Comparison of ENCODE assay signal across 34 cellular contexts in the genomic region with DNA sequence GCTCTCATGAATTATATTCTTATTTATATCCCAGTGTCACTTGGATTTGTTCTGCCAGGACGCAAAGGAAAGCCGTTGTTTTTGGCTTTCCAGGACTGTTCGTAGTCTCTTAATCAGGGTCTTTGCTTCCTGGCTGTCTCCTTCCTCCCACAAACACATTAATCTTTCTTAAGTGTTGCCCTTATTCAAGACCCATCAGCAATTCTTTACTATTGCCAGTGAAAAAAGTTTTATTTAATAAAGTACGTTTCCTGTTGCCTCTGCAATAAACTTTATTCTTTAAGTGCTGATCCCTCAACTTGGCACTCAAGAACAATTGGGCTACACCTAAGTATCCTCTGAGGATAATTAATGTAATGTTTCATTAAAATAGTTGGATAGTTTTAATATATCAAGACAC.
"Had no signal": no experiment of that assay in that cellular context is flagged by ENCODE, and none has a peak within 500 bp of the region (broad histone marks: within the 10 kb centered on the region; RNA-seq: fewer than 3 reads in every experiment).

No MANE protein-coding gene starts in this region.

- H3K27me3 ChIP-seq: MG63 had no signal

- H3K36me3 ChIP-seq: MG63 had no signal

- DNase-seq: Karpas-422, Kasumi-1, MG63, MM.1S, MV-4-11, NCI-H1048, NCI-H1092, NCI-H1105, NCI-H1105 treated with DMSO at 0.1 percent for 48 hours, NCI-H1417, NCI-H1417 treated with DMSO at 0.1 percent for 48 hours, NCI-H1436, NCI-H1436 treated with DMSO at 0.1 percent for 48 hours, NCI-H146, NCI-H1694, NCI-H1694 treated with DMSO at 0.1 percent for 48 hours, NCI-H187, NCI-H187 treated with DMSO at 0.1 percent for 48 hours, NCI-H1930, NCI-H2029, NCI-H2029 treated with DMSO at 0.1 percent for 48 hours, NCI-H2081, NCI-H2081 treated with DMSO at 0.1 percent for 48 hours, NCI-H2107, NCI-H2171, NCI-H2171 treated with DMSO at 0.1 percent for 48 hours, NCI-H2227 treated with DMSO at 0.1 percent for 48 hours, NCI-H226, NCI-H345, NCI-H446, NCI-H446 treated with DMSO at 0.1 percent for 48 hours, NCI-H510A, NCI-H510A treated with DMSO at 0.1 percent for 48 hours, NCI-H524 had no signal

- H3K4me3 ChIP-seq: MG63 had no signal

- H3K9me3 ChIP-seq: MG63 had no signal
